ENCODE assay signal across 1 cellular context in the genomic region with DNA sequence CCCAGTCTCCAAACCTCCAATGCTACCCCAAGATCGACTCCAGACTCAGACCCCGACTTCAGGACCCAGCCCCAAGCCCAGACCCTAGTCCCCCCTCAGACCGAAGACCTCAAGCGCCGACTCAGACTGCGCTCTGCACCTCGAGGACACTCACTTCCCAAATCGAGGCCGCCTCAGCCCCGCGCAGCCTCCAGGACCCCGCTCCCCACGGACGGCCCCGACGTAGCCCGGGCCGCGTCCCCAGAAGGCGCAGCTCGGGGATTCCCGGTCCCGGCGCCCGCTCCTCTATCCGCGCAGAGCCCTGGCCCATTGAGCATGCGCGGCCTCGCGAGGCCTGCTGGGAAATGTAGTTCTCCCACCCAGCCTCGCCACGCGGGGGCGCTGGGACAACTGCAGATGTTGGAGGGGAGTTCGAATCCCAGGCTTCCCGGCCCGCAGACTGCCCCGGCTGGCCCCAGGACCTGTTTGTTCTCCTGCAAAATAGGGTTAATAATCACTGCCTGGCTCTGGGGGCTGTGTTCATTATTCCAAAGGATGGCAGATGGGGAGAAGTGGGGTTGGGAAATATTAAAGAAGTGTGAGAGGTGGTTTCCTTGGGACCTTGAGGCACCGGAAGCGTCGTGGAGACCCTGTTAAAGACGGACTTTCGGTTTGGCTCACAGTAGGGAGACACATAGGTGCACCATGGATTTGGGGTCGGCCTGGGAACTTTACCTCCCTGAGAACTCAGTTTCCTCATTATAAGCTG.
TF ChIP-seq lines count a peak whose summit lies in the region.

Gene APBA3, minus strand, starts transcription at position 311 of the 748 bp plus-strand sequence. CDS start 1,428 bp downstream, outside the sequence.

TF ChIP-seq in K562, 482 proteins besides CTCF, POLR2A, EP300 and RAD21 (continued from another document and continues in another):
- TF ChIP-seq NR0B1 (IDR thresholded peaks at IDR 0.05; ENCODE audit: partially characterized antibody) (no peak), NFATC3 (IDR thresholded peaks at IDR 0.05) (peak; percentile 91), MAFG (tag; conservative IDR thresholded peaks at IDR 0.05) (no peak), BHLHE40 (IDR thresholded peaks at IDR 0.05; ENCODE audit: low read length) (peak; percentile 9; the same call in 1 of the 2 replicates), RBM15 (IDR thresholded peaks at IDR 0.05; ENCODE audit: insufficient read depth, low read length) (no peak), SMAD1 (IDR thresholded peaks at IDR 0.05; ENCODE audit: low read depth, low read length, partially characterized antibody) (no peak), ZNF311 (CRISPR knock-in tag; IDR thresholded peaks at IDR 0.05) (peak; percentile 73; the same call in 1 of the 2 replicates), SRSF3 (IDR thresholded peaks at IDR 0.05; ENCODE audit: insufficient read depth, low read length) (no peak), ATF4 (CRISPR knock-in tag; IDR thresholded peaks at IDR 0.05) (no peak), CHD4 (IDR thresholded peaks at IDR 0.05; ENCODE audit: insufficient read depth, insufficient replicate concordance, low read depth, low read length, poor library complexity, severe bottlenecking) (no peak), GTF2F1 (IDR thresholded peaks at IDR 0.05; ENCODE audit: low read depth, low read length) (no peak; the same call in 1 of the 2 replicates), CCNT2 (IDR thresholded peaks at IDR 0.05; ENCODE audit: borderline replicate concordance, extremely low read depth, insufficient read length, low read depth, low read length) (no peak), ZNF780A (CRISPR knock-in tag; IDR thresholded peaks at IDR 0.05) (no peak), ZNF444 (CRISPR knock-in tag; IDR thresholded peaks at IDR 0.05) (no peak), MEIS2 (IDR thresholded peaks at IDR 0.05; ENCODE audit: partially characterized antibody) (peak; percentile 66), NEUROD1 (IDR thresholded peaks at IDR 0.05; ENCODE audit: borderline replicate concordance, low read depth, low read length, partially characterized antibody) (no peak), ADNP (tag; IDR thresholded peaks at IDR 0.05) (peak; percentile 99), CREB5 (CRISPR knock-in tag; IDR thresholded peaks at IDR 0.05) (no peak), NBN (IDR thresholded peaks at IDR 0.05; ENCODE audit: low read depth) (peak; percentile 93), E2F3 (CRISPR knock-in tag; IDR thresholded peaks at IDR 0.05) (0 out of 2 replicates have a peak, but pooled peaks have one; percentile 33), HNRNPLL (IDR thresholded peaks at IDR 0.05; ENCODE audit: low read depth, low read length, poor library complexity, severe bottlenecking) (peak; percentile 100), ZNF318 (IDR thresholded peaks at IDR 0.05; ENCODE audit: borderline replicate concordance in 1 of 2, low read depth in 1 of 2) (no peak), YBX1 (IDR thresholded peaks at IDR 0.05) (no peak), BCL6 (CRISPR knock-in tag; IDR thresholded peaks at IDR 0.05) (no peak), NFE2 (IDR thresholded peaks at IDR 0.05; ENCODE audit: low read depth) (no peak), HSF4 (CRISPR knock-in tag; IDR thresholded peaks at IDR 0.05; ENCODE audit: borderline replicate concordance) (no peak), HMGXB4 (CRISPR knock-in tag; IDR thresholded peaks at IDR 0.05) (no peak), SNIP1 (IDR thresholded peaks at IDR 0.05; ENCODE audit: low read depth) (no peak), ZNF57 (CRISPR knock-in tag; IDR thresholded peaks at IDR 0.05) (no peak), EGR1 (conservative IDR thresholded peaks at IDR 0.05) (peak; percentile 86), ZNF212 (CRISPR knock-in tag; IDR thresholded peaks at IDR 0.05) (peak; percentile 72; the same call in 1 of the 2 replicates), ZNF696 (CRISPR knock-in tag; conservative IDR thresholded peaks at IDR 0.05) (no peak), GATAD2B (IDR thresholded peaks at IDR 0.05; ENCODE audit: borderline replicate concordance) (no peak), ZKSCAN1 (IDR thresholded peaks at IDR 0.05; ENCODE audit: low read depth, low read length) (peak; percentile 99), ATF1 (CRISPR knock-in tag; IDR thresholded peaks at IDR 0.05) (no peak), ATF1 (tag; IDR thresholded peaks at IDR 0.05) (peak; percentile 54), ZNF3 (CRISPR knock-in tag; IDR thresholded peaks at IDR 0.05) (no peak), HDAC6 (IDR thresholded peaks at IDR 0.05; ENCODE audit: low read depth, low read length) (no peak), NCOR1 (IDR thresholded peaks at IDR 0.05) (no peak)
- TF ChIP-seq, protein P1, sequence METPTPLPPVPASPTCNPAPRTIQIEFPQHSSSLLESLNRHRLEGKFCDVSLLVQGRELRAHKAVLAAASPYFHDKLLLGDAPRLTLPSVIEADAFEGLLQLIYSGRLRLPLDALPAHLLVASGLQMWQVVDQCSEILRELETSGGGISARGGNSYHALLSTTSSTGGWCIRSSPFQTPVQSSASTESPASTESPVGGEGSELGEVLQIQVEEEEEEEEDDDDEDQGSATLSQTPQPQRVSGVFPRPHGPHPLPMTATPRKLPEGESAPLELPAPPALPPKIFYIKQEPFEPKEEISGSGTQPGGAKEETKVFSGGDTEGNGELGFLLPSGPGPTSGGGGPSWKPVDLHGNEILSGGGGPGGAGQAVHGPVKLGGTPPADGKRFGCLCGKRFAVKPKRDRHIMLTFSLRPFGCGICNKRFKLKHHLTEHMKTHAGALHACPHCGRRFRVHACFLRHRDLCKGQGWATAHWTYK (CRISPR knock-in tag; IDR thresholded peaks at IDR 0.05) = peak; percentile 53; the same call in 1 of the 2 replicates
- TF ChIP-seq, protein P2, sequence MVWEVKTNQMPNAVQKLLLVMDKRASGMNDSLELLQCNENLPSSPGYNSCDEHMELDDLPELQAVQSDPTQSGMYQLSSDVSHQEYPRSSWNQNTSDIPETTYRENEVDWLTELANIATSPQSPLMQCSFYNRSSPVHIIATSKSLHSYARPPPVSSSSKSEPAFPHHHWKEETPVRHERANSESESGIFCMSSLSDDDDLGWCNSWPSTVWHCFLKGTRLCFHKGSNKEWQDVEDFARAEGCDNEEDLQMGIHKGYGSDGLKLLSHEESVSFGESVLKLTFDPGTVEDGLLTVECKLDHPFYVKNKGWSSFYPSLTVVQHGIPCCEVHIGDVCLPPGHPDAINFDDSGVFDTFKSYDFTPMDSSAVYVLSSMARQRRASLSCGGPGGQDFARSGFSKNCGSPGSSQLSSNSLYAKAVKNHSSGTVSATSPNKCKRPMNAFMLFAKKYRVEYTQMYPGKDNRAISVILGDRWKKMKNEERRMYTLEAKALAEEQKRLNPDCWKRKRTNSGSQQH (CRISPR knock-in tag; IDR thresholded peaks at IDR 0.05) = no peak
- TF ChIP-seq, protein P3, sequence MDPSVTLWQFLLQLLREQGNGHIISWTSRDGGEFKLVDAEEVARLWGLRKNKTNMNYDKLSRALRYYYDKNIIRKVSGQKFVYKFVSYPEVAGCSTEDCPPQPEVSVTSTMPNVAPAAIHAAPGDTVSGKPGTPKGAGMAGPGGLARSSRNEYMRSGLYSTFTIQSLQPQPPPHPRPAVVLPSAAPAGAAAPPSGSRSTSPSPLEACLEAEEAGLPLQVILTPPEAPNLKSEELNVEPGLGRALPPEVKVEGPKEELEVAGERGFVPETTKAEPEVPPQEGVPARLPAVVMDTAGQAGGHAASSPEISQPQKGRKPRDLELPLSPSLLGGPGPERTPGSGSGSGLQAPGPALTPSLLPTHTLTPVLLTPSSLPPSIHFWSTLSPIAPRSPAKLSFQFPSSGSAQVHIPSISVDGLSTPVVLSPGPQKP (CRISPR knock-in tag; IDR thresholded peaks at IDR 0.05) = no peak
